In genomic region chr1:22689505-22689904, GRCh38 we compare ENCODE assay signal across 9 cellular contexts. TPM values are rescaled to one million over a fixed set of nuclear protein-coding genes. Genes with fewer than 3 reads are reported as not detected.
DNase-seq lines count a peak whose midpoint lies in the region; ATAC-seq lines count a peak whose summit lies in the region.
"Had no signal": no experiment of that assay in that cellular context is flagged by ENCODE, and none has a peak within 500 bp of the region (broad histone marks: within the 10 kb centered on the region; RNA-seq: fewer than 3 reads in every experiment).

No MANE protein-coding gene starts in this region.

- H3K23ac ChIP-seq in mesenchymal stem cell (ENCODE audit: low read length in 2 of 2) = no peak overlapping the region

- peak; percentile 71 for DNase-seq in DMS153 (lab: John Stamatoyannopoulos, UW)
- peak; percentile 68 for DNase-seq in NCI-H1092 (lab: John Stamatoyannopoulos, UW)
- peak; percentile 89 for DNase-seq in amniotic epithelial cell (ENCODE audit: low read depth)
- DNase-seq in mesenchymal stem cell = peak; percentile 96
- DNase-seq in stimulated activated naive CD4-positive, alpha-beta T cell treated with Interleukin-2 at 50 U/mL for 16 hours (lab: John Stamatoyannopoulos, UW) = no peak
- no peak for DNase-seq in NCI-H82 treated with DMSO at 0.1 percent for 48 hours (lab: John Stamatoyannopoulos, UW; ENCODE audit: unreplicated experiment)
- DNase-seq: right cardiac atrium had no signal

- peak overlapping the region in 1 of 2 experiments; percentile 6 for H3K18ac ChIP-seq in mesenchymal stem cell (ENCODE audit: low read depth in 1 of 2, low read length in 2 of 2)

- no peak for ATAC-seq in HG02884 (IDR thresholded peaks at IDR 0.05; ENCODE audit: unreplicated experiment)
- no peak for ATAC-seq in HG03139 (IDR thresholded peaks at IDR 0.05; ENCODE audit: unreplicated experiment)
- ATAC-seq: right cardiac atrium had no signal

- no peak overlapping the region for H3K4me3 ChIP-seq in mesenchymal stem cell (ENCODE audit: insufficient read depth in 1 of 2, low read depth in 1 of 2, low read length in 2 of 2)

- no peak overlapping the region for H2BK15ac ChIP-seq in mesenchymal stem cell (ENCODE audit: low read depth, poor library complexity, severe bottlenecking)

- H3K4me2 ChIP-seq in mesenchymal stem cell (ENCODE audit: low read length, poor library complexity, severe bottlenecking) = no peak overlapping the region

- H3K27ac ChIP-seq in mesenchymal stem cell (ENCODE audit: low read length, poor library complexity, severe bottlenecking) = peak overlapping the region; percentile 93

- peak overlapping the region in 1 of 2 experiments; percentile 7 for H2BK12ac ChIP-seq in mesenchymal stem cell (ENCODE audit: low read length in 2 of 2)

- 11% methylated on average over 11 of the region's 11 CpGs for WGBS in mesenchymal stem cell

- peaks cover 0 to 20% of the 10 kb centered on the region in 2 experiments for H3K27me3 ChIP-seq in mesenchymal stem cell (ENCODE audit: control insufficient read depth in 1 of 2, insufficient read depth in 1 of 2, low read length in 2 of 2)

- no peak overlapping the region for H3K4ac ChIP-seq in mesenchymal stem cell (ENCODE audit: low read depth in 1 of 2, low read length in 2 of 2)

- peaks cover 23% of the 10 kb centered on the region for H3K4me1 ChIP-seq in mesenchymal stem cell (ENCODE audit: control insufficient read depth, insufficient read depth, low read depth, low read length)

- H3K79me1 ChIP-seq in mesenchymal stem cell (replicated peaks; ENCODE audit: low read length, poor library complexity, severe bottlenecking) = no peaks in the 10 kb centered on the region

- H3K14ac ChIP-seq in mesenchymal stem cell (ENCODE audit: low read length in 2 of 2) = no peak overlapping the region

- no peak overlapping the region for H4K91ac ChIP-seq in mesenchymal stem cell (ENCODE audit: low read length)

- H3K36me3 ChIP-seq in mesenchymal stem cell (ENCODE audit: control insufficient read depth in 1 of 2, insufficient read depth in 2 of 2, low read depth in 1 of 2, low read length in 2 of 2) = no peaks in the 10 kb centered on the region

- peak overlapping the region; percentile 21 for H2BK5ac ChIP-seq in mesenchymal stem cell (ENCODE audit: low read depth, low read length, poor library complexity, severe bottlenecking)

- no peak overlapping the region for H2BK120ac ChIP-seq in mesenchymal stem cell (ENCODE audit: low read depth, low read length)

- no peaks in the 10 kb centered on the region for H3K9me3 ChIP-seq in mesenchymal stem cell (ENCODE audit: control insufficient read depth, low read length)

- no peak overlapping the region for H3K9ac ChIP-seq in mesenchymal stem cell (ENCODE audit: low read length)

- H2AK5ac ChIP-seq in mesenchymal stem cell (ENCODE audit: low read length, severe bottlenecking) = peak overlapping the region; percentile 85

- no peak overlapping the region for H2AFZ ChIP-seq in mesenchymal stem cell (ENCODE audit: low read depth, low read length)

- peak overlapping the region; percentile 69 for H4K8ac ChIP-seq in mesenchymal stem cell (ENCODE audit: low read length)

RNA-seq across cellular contexts. Expression of gene EPHB2, which starts 21.1 kb away (rescaled TPM):
- polyA plus RNA-seq in mesenchymal stem cell (2013, experiment 1 of 2) = 30.7 TPM
- polyA plus RNA-seq in mesenchymal stem cell (2013, experiment 2 of 2) = 31.2 TPM

RNA-seq across cellular contexts. Expression of gene C1QB, which starts 36.5 kb away (rescaled TPM):
- polyA plus RNA-seq in mesenchymal stem cell (2013, experiment 1 of 2) = not detected
- polyA plus RNA-seq in mesenchymal stem cell (2013, experiment 2 of 2) = not detected

RNA-seq across cellular contexts. Expression of gene C1QC, which starts 46.1 kb away (rescaled TPM):
- not detected for polyA plus RNA-seq in mesenchymal stem cell (2013, experiment 1 of 2)
- not detected for polyA plus RNA-seq in mesenchymal stem cell (2013, experiment 2 of 2)

RNA-seq across cellular contexts. Expression of gene C1QA, which starts 53.1 kb away (rescaled TPM):
- not detected for polyA plus RNA-seq in mesenchymal stem cell (2013, experiment 1 of 2)
- not detected for polyA plus RNA-seq in mesenchymal stem cell (2013, experiment 2 of 2)

Comparison
In these comparisons a context has a peak if more than half of its experiments do, and no peak if none do; other contexts are left out.
1. DNase-seq: peak in DMS153 (single experiment), NCI-H1092 (single experiment), amniotic epithelial cell (single experiment) and mesenchymal stem cell (single experiment); none in stimulated activated naive CD4-positive, alpha-beta T cell treated with Interleukin-2 at 50 U/mL for 16 hours (single experiment) and NCI-H82 treated with DMSO at 0.1 percent for 48 hours (single experiment).